Comparison of ENCODE assay signal across 30 cellular contexts in genomic region chr16:5907544-5907943, GRCh38.
A peak's percentile ranks its signal among the peaks of the same experiment; 100 is the strongest.
DNase-seq lines count a peak whose midpoint lies in the region; ATAC-seq, FAIRE-seq and TF ChIP-seq lines count a peak whose summit lies in the region.
"Had no signal": no experiment of that assay in that cellular context is flagged by ENCODE, and none has a peak within 500 bp of the region (broad histone marks: within the 10 kb centered on the region; RNA-seq: fewer than 3 reads in every experiment).

No MANE protein-coding gene starts in this region.

- H3K36me3 ChIP-seq in HepG2 (replicated peaks in 1 of 2; ENCODE audit: control insufficient read depth in 1 of 2, insufficient read depth in 2 of 2, low read length in 2 of 2) (no peaks in the 10 kb centered on the region), right lobe of liver (no peaks in the 10 kb centered on the region), HEK293 (ENCODE audit: control insufficient read depth in 2 of 2, insufficient read depth in 1 of 2, low read length in 2 of 2) (no peaks in the 10 kb centered on the region)
- H3K36me3 ChIP-seq: BE2C; BLaER1; BLaER1 treated with 17β-estradiol and CSF1 and Interleukin-3, amounts not matched to agents 10 nM and 100 nM had no signal

- H3K4me1 ChIP-seq in HepG2 (ENCODE audit: insufficient read depth, low read length) (no peaks in the 10 kb centered on the region), right lobe of liver (no peaks in the 10 kb centered on the region), HEK293 (ENCODE audit: control insufficient read depth, insufficient read depth, low read length) (no peaks in the 10 kb centered on the region)
- H3K4me1 ChIP-seq: A549; BE2C; BLaER1; BLaER1 treated with 17β-estradiol and CSF1 and Interleukin-3, amounts not matched to agents 10 nM and 100 nM; Caco-2 had no signal

- H3K79me2 ChIP-seq in HepG2 (ENCODE audit: insufficient read depth, low read length), result no peaks in the 10 kb centered on the region

- no peak for TF ChIP-seq CTCF in HepG2 (CRISPR knock-in tag; IDR thresholded peaks at IDR 0.05)
- no peak for TF ChIP-seq CTCF in right lobe of liver (IDR thresholded peaks at IDR 0.05)
- no peak for TF ChIP-seq CTCF in HEK293 (tag by site-specific recombination; IDR thresholded peaks at IDR 0.05)

- TF ChIP-seq EP300 in HepG2 (IDR thresholded peaks at IDR 0.05; ENCODE audit: low read depth in 2 of 2, low read length in 2 of 2) (no peak), HepG2 (CRISPR knock-in tag; IDR thresholded peaks at IDR 0.05; ENCODE audit: borderline replicate concordance) (no peak)

- in situ Hi-C loops in HepG2 (cut with HindIII; ENCODE audit: extremely low pct_ligation_motif_present, low pct_unique_long_range_greater_than_20kb), result no loop called here

- no TSS peak for BruUV-seq in HepG2 (replicated peaks; lab: Mats Ljungman, UMichigan)

- H3K27me3 ChIP-seq in HepG2 (ENCODE audit: control insufficient read depth in 1 of 2, insufficient read depth in 2 of 2, low read length in 2 of 2) (no peaks in the 10 kb centered on the region), right lobe of liver (no peaks in the 10 kb centered on the region)
- H3K27me3 ChIP-seq: BE2C; BLaER1; BLaER1 treated with 17β-estradiol and CSF1 and Interleukin-3, amounts not matched to agents 10 nM and 100 nM had no signal

- no peaks in the 10 kb centered on the region for H4K20me1 ChIP-seq in HepG2 (ENCODE audit: insufficient read depth, low read length)
- H4K20me1 ChIP-seq: BLaER1; BLaER1 treated with 17β-estradiol and CSF1 and Interleukin-3, amounts not matched to agents 10 nM and 100 nM had no signal

- CTCF ChIA-PET in HepG2 (lab: Yijun Ruan, JAX; ENCODE audit: low intra/inter-chr PET ratio, low total read pairs), result no interaction called here
- CTCF ChIA-PET in HEK293 (lab: Yijun Ruan, JAX), result no interaction called here

- no peak overlapping the region for H2AFZ ChIP-seq in HepG2 (ENCODE audit: low read length)

- WGBS in HepG2 (ENCODE audit: low lambda C conversion rate), result 39% methylated on average over 5 of the region's 5 CpGs
- 83% methylated on average over 5 of the region's 5 CpGs for WGBS in right lobe of liver (ENCODE audit: insufficient coverage, low coverage, low lambda C conversion rate, missing lambda C conversion rate)

- FAIRE-seq in HepG2 (lab: Jason Lieb, UNC), result no peak
- FAIRE-seq: A549, D721Med had no signal

- H3K4me3 ChIP-seq in HepG2 (replicated peaks in 1 of 3; ENCODE audit: insufficient read depth in 1 of 3, low read depth in 2 of 3, low read length in 3 of 3) (no peak overlapping the region), right lobe of liver (no peak overlapping the region), HEK293 (ENCODE audit: low read depth, low read length) (no peak overlapping the region)
- H3K4me3 ChIP-seq: A549; BLaER1; BLaER1 treated with 17β-estradiol and CSF1 and Interleukin-3, amounts not matched to agents 10 nM and 100 nM had no signal

- POLR2A ChIA-PET in HepG2 (lab: Yijun Ruan, JAX), result no interaction called here
- POLR2A ChIA-PET in HEK293 (lab: Yijun Ruan, JAX), result no interaction called here

- TF ChIP-seq POLR2A in HepG2 (IDR thresholded peaks at IDR 0.05; ENCODE audit: insufficient read depth in 1 of 2, low read depth in 2 of 2, low read length in 2 of 2) (no peak), right lobe of liver (IDR thresholded peaks at IDR 0.05) (no peak)

- no peak for DNase-seq in HepG2 (ENCODE audit: low spot score)
- no peak for DNase-seq in right lobe of liver
- DNase-seq: 8988T; ACHN; AML-193; BE2C; C1 segment of cervical spinal cord; Caco-2; Calu3; CD4-positive, alpha-beta memory T cell; CD4-positive, alpha-beta T cell; CD4-positive, CD25-positive, alpha-beta regulatory T cell; CD8-positive, alpha-beta memory T cell; CD8-positive, alpha-beta T cell; COR-L47; DMS 273 treated with DMSO at 0.1 percent for 48 hours; DMS153; DMS53; DMS79; DMS79 treated with DMSO at 0.1 percent for 48 hours; DND-41; EL had no signal

- no peak overlapping the region for H3K9ac ChIP-seq in HepG2 (ENCODE audit: insufficient read depth, low read depth, low read length)
- H3K9ac ChIP-seq: BLaER1; BLaER1 treated with 17β-estradiol and CSF1 and Interleukin-3, amounts not matched to agents 10 nM and 100 nM had no signal

- H3K4me2 ChIP-seq in HepG2 (ENCODE audit: low read depth, low read length), result no peak overlapping the region
- H3K4me2 ChIP-seq: A549; BLaER1; BLaER1 treated with 17β-estradiol and CSF1 and Interleukin-3, amounts not matched to agents 10 nM and 100 nM had no signal

- H3K9me3 ChIP-seq in HepG2 (ENCODE audit: low read length) (no peaks in the 10 kb centered on the region), right lobe of liver (no peaks in the 10 kb centered on the region), HEK293 (ENCODE audit: control insufficient read depth, insufficient read depth, low read depth, low read length) (no peaks in the 10 kb centered on the region)
- H3K9me3 ChIP-seq: A549; BE2C; BLaER1; BLaER1 treated with 17β-estradiol and CSF1 and Interleukin-3, amounts not matched to agents 10 nM and 100 nM; Caco-2 had no signal

- TF ChIP-seq RAD21 in HepG2 (CRISPR knock-in tag; IDR thresholded peaks at IDR 0.05), result no peak

- ATAC-seq in HepG2, result no peak
- ATAC-seq in right lobe of liver, result no peak
- no peak for ATAC-seq in HG03469 (IDR thresholded peaks at IDR 0.05; ENCODE audit: unreplicated experiment)
- ATAC-seq: A549; CD8-positive, alpha-beta T cell had no signal

- H3K27ac ChIP-seq in HepG2 (ENCODE audit: extremely low read length, insufficient read depth, low read length), result no peak overlapping the region
- H3K27ac ChIP-seq in right lobe of liver, result no peak overlapping the region
- no peak overlapping the region for H3K27ac ChIP-seq in HEK293 (ENCODE audit: extremely low read depth, low read depth, low read length)
- H3K27ac ChIP-seq: 22Rv1; A549; BLaER1; BLaER1 treated with 17β-estradiol and CSF1 and Interleukin-3, amounts not matched to agents 10 nM and 100 nM; C4-2B had no signal

- intact Hi-C loops in HepG2 (cut with micrococcal nuclease; ENCODE audit: unreplicated experiment), result no loop called here
- intact Hi-C loops in right lobe of liver (cut with DNase I), result no loop called here

TF ChIP-seq in HepG2, 621 proteins besides CTCF, POLR2A, EP300 and RAD21:
- TF ChIP-seq TSC22D2 (CRISPR knock-in tag; IDR thresholded peaks at IDR 0.05; ENCODE audit: borderline replicate concordance) (no peak), CREB1 (IDR thresholded peaks at IDR 0.05) (peak; percentile 82), CREB1 (CRISPR knock-in tag; IDR thresholded peaks at IDR 0.05) (no peak)

TF ChIP-seq in HEK293, 187 proteins besides CTCF, POLR2A, EP300 and RAD21:
- no peak for TF ChIP-seq ZNF623 (tag by site-specific recombination; IDR thresholded peaks at IDR 0.05)
- peak; percentile 78 for TF ChIP-seq ZNF513 (tag by site-specific recombination; IDR thresholded peaks at IDR 0.05)
TF ChIP-seq in HEK293: peak in this region for 1.

Comparison
In these comparisons a context has a peak if more than half of its experiments do, and no peak if none do; other contexts are left out.
1. Of the 63 proteins assayed by ChIP-seq in both HepG2 and HEK293: peak only in HepG2: none; only in HEK293: ZNF513; in both: none; in neither: 62.